ENCODE assay signal across 1 cellular context in genomic region chr6:105330364-105330763, GRCh38.
TF ChIP-seq lines count a peak whose summit lies in the region.

No MANE protein-coding gene starts in this region.

TF ChIP-seq in HCT116, 20 proteins besides CTCF, POLR2A, EP300 and RAD21 (continued from another document):
- TF ChIP-seq SRF (IDR thresholded peaks at IDR 0.05; ENCODE audit: low read depth): no peak
- no peak for TF ChIP-seq ATF3 (IDR thresholded peaks at IDR 0.05)
